Comparison of ENCODE assay signal across 8 cellular contexts in genomic region chr19:23762548-23762883, GRCh38. TPM values are rescaled to one million over a fixed set of nuclear protein-coding genes. Genes with fewer than 3 reads are reported as not detected.
DNase-seq lines count a peak whose midpoint lies in the region; ATAC-seq, FAIRE-seq and TF ChIP-seq lines count a peak whose summit lies in the region.

No MANE protein-coding gene starts in this region.

- RAD21 ChIA-PET in GM12878 (lab: Charles Lee; ENCODE audit: unreplicated experiment), result no interaction called here

- intact Hi-C loops in activated naive CD4-positive, alpha-beta T cell treated with anti-CD3 and anti-CD28 coated beads for 36 hours (cut with micrococcal nuclease), result loop anchor here (1.0 to 5.0 kb wide), 2 partner anchors 75 to 1710 kb away; partner anchors contain the start of genes ZNF257 and ZNF675
- intact Hi-C loops in GM12878 (cut with micrococcal nuclease; ENCODE audit: unreplicated experiment), result no loop called here
- intact Hi-C loops in thyroid gland (cut with DNase I), result loop anchor here (5.0 kb wide), 1 partner anchor 75 kb away; the partner anchor contains the start of gene ZNF675

- H3K27ac ChIP-seq in GM12878 (ENCODE audit: control insufficient read depth, insufficient read depth) (no peak overlapping the region), thyroid gland (peak overlapping the region in 1 of 3 donors; percentile 83)

- no peak for TF ChIP-seq POLR2A in GM12878 (IDR thresholded peaks at IDR 0.05; ENCODE audit: low read depth, low read length)
- TF ChIP-seq POLR2A in thyroid gland (IDR thresholded peaks at IDR 0.05), result no peak

- 7% methylated on average over 9 of the region's 9 CpGs for WGBS in GM12878 (ENCODE audit: insufficient coverage, insufficient replicate concordance, low lambda C conversion rate, missing lambda C conversion rate)
- 18 to 25% methylated on average over 9 of the region's 9 CpGs for WGBS in thyroid gland, 2 donors

- H3K9me3 ChIP-seq in GM12878 (replicated peaks; ENCODE audit: control insufficient read depth, insufficient read depth, low read length) (no peaks in the 10 kb centered on the region; the same call in 1 of the 3 replicates), thyroid gland (no peaks in the 10 kb centered on the region)

- TF ChIP-seq EP300 in GM12878 (IDR thresholded peaks at IDR 0.05; ENCODE audit: borderline replicate concordance in 1 of 2, control insufficient read depth in 1 of 2, low read depth in 2 of 2, low read length in 2 of 2), result no peak

- TF ChIP-seq RAD21 in GM12878 (IDR thresholded peaks at IDR 0.05; ENCODE audit: insufficient read depth, low read depth, low read length), result no peak

- no peaks in the 10 kb centered on the region for H4K20me1 ChIP-seq in GM12878 (ENCODE audit: control insufficient read depth, insufficient read depth)

- peak overlapping the region; percentile 72 for H3K27ac Mint-ChIP-seq in activated naive CD4-positive, alpha-beta T cell treated with anti-CD3 and anti-CD28 coated beads for 36 hours
- peak overlapping the region; percentile 75 for H3K27ac Mint-ChIP-seq in memory B cell

- H3K27me3 ChIP-seq in GM12878 (replicated peaks in 1 of 2; ENCODE audit: control insufficient read depth in 2 of 2, insufficient read depth in 2 of 2, low read length in 1 of 2) (no peaks in the 10 kb centered on the region), thyroid gland (no peaks in the 10 kb centered on the region)

- BruUV-seq in GM12878 (replicated peaks; lab: Mats Ljungman, UMichigan), result no TSS peak

- ATAC-seq in GM12878 (no peak), memory B cell (ENCODE audit: low read depth) (no peak), HG02623 (IDR thresholded peaks at IDR 0.05; ENCODE audit: unreplicated experiment) (no peak)

- no peaks in the 10 kb centered on the region for H3K36me3 ChIP-seq in GM12878 (ENCODE audit: control insufficient read depth in 2 of 2, insufficient read depth in 2 of 2, low read length in 1 of 2)
- H3K36me3 ChIP-seq in thyroid gland, result no peaks in the 10 kb centered on the region

- H3K36me3 Mint-ChIP-seq in activated naive CD4-positive, alpha-beta T cell treated with anti-CD3 and anti-CD28 coated beads for 36 hours (ENCODE audit: low read depth), result peaks cover 5% of the 10 kb centered on the region
- no peaks in the 10 kb centered on the region for H3K36me3 Mint-ChIP-seq in memory B cell

- peak overlapping the region; percentile 90 for H3K4me3 Mint-ChIP-seq in activated naive CD4-positive, alpha-beta T cell treated with anti-CD3 and anti-CD28 coated beads for 36 hours
- H3K4me3 Mint-ChIP-seq in memory B cell, result peak overlapping the region; percentile 97

- peak overlapping the region; percentile 13; the same call in 1 of the 2 replicates for H2AFZ ChIP-seq in GM12878 (ENCODE audit: control insufficient read depth, low read depth, low read length)

- peaks cover 20% of the 10 kb centered on the region for H3K4me1 Mint-ChIP-seq in activated naive CD4-positive, alpha-beta T cell treated with anti-CD3 and anti-CD28 coated beads for 36 hours (ENCODE audit: low read depth)
- H3K4me1 Mint-ChIP-seq in memory B cell, result peaks cover 10% of the 10 kb centered on the region

- H3K79me2 ChIP-seq in GM12878 (ENCODE audit: control insufficient read depth, insufficient read depth, low read length), result no peaks in the 10 kb centered on the region; the same call in 1 of the 2 replicates

- H3K4me1 ChIP-seq in GM12878 (ENCODE audit: control insufficient read depth, insufficient read depth, low read length), result no peaks in the 10 kb centered on the region
- H3K4me1 ChIP-seq in thyroid gland, result no peaks in the 10 kb centered on the region

- in situ Hi-C loops in GM12878 (cut with MboI), result no loop called here

- CTCF ChIA-PET in activated naive CD4-positive, alpha-beta T cell treated with anti-CD3 and anti-CD28 coated beads for 36 hours (lab: Charles Lee), result interaction anchor here (0.6 kb wide), 1 partner anchor 198 kb away, joined by 3 read pairs; no protein-coding TSS in a partner anchor
- CTCF ChIA-PET in GM12878 (lab: Yijun Ruan, JAX), result no interaction called here

- TF ChIP-seq CTCF in GM12878 (IDR thresholded peaks at IDR 0.05 in 2 of 3, conservative IDR thresholded peaks at IDR 0.05 in 1 of 3; ENCODE audit: control insufficient read depth in 2 of 3, extremely low read depth in 1 of 3, insufficient read depth in 1 of 3, low read depth in 3 of 3, low read length in 3 of 3) (no peak), thyroid gland (IDR thresholded peaks at IDR 0.05) (no peak)

- POLR2A ChIA-PET in GM12878 (lab: Charles Lee), result no interaction called here

- no peaks in the 10 kb centered on the region for H3K9me3 Mint-ChIP-seq in activated naive CD4-positive, alpha-beta T cell treated with anti-CD3 and anti-CD28 coated beads for 36 hours
- H3K9me3 Mint-ChIP-seq in memory B cell, result no peaks in the 10 kb centered on the region

- no peaks in the 10 kb centered on the region for H3K27me3 Mint-ChIP-seq in activated naive CD4-positive, alpha-beta T cell treated with anti-CD3 and anti-CD28 coated beads for 36 hours (ENCODE audit: low read depth)
- H3K27me3 Mint-ChIP-seq in memory B cell, result no peaks in the 10 kb centered on the region

- H3K4me3 ChIP-seq in GM12878 (peak overlapping the region; percentile 72; the same call in 1 of the 2 replicates), thyroid gland (replicated peaks in 1 of 3) (peak overlapping the region in 2 of 3 donors; percentile 27 to 67)

- DNase-seq in activated naive CD4-positive, alpha-beta T cell treated with anti-CD3 and anti-CD28 coated beads for 36 hours, result no peak
- no peak for DNase-seq in activated naive CD4-positive, alpha-beta T cell treated with anti-CD3 and anti-CD28 coated beads, Interleukin-2, amount 50 U/mL, for 16 hours
- DNase-seq in GM12878 (ENCODE audit: low read depth, low spot score) (no peak), memory B cell (ENCODE audit: low spot score in 2 of 2) (no peak), thyroid gland (no peak), NCI-H2107 treated with DMSO at 0.1 percent for 48 hours (lab: John Stamatoyannopoulos, UW; ENCODE audit: unreplicated experiment) (no peak), DMS 273 (lab: John Stamatoyannopoulos, UW; ENCODE audit: unreplicated experiment) (no peak)

- FAIRE-seq in GM12878 (lab: Jason Lieb, UNC), result no peak

- SMC1A ChIA-PET in GM12878 (lab: Charles Lee; ENCODE audit: uncharacterized antibody, unreplicated experiment), result no interaction called here

- no peak overlapping the region; the same call in 1 of the 2 replicates for H3K9ac ChIP-seq in GM12878 (ENCODE audit: control insufficient read depth, insufficient read depth, low read length)

- peak overlapping the region; percentile 75 for H3K4me2 ChIP-seq in GM12878 (ENCODE audit: control insufficient read depth, insufficient read depth)

TF ChIP-seq in GM12878, 131 proteins besides CTCF, POLR2A, EP300 and RAD21 (continues in another document):
- no peak for TF ChIP-seq RBBP5 (conservative IDR thresholded peaks at IDR 0.05)
- TF ChIP-seq SMAD1 (IDR thresholded peaks at IDR 0.05; ENCODE audit: low read depth, partially characterized antibody), result no peak
- TF ChIP-seq RCOR1 (conservative IDR thresholded peaks at IDR 0.05; ENCODE audit: low read depth, low read length), result no peak
- no peak for TF ChIP-seq POLR2AphosphoS2 (IDR thresholded peaks at IDR 0.05; ENCODE audit: low read depth, low read length)
- no peak for TF ChIP-seq NR2F1 (conservative IDR thresholded peaks at IDR 0.05)
- TF ChIP-seq GABPA (IDR thresholded peaks at IDR 0.05; ENCODE audit: low read depth), result no peak
- TF ChIP-seq TCF12 (IDR thresholded peaks at IDR 0.05; ENCODE audit: low read depth, low read length), result no peak
- TF ChIP-seq PBX3 (IDR thresholded peaks at IDR 0.05; ENCODE audit: insufficient replicate concordance, low read depth, low read length), result no peak
- no peak for TF ChIP-seq SREBF1 (IDR thresholded peaks at IDR 0.05; ENCODE audit: low read length)
- no peak for TF ChIP-seq EGR1 (IDR thresholded peaks at IDR 0.05; ENCODE audit: borderline replicate concordance in 1 of 2, low read depth in 2 of 2, low read length in 2 of 2)
- no peak for TF ChIP-seq TCF7 (IDR thresholded peaks at IDR 0.05; ENCODE audit: borderline replicate concordance)
- no peak for TF ChIP-seq NFIC (IDR thresholded peaks at IDR 0.05; ENCODE audit: low read depth, low read length)
- TF ChIP-seq SREBF2 (IDR thresholded peaks at IDR 0.05; ENCODE audit: low read length), result no peak

RNA-seq across cellular contexts. Expression of gene ZNF681, which starts 3.8 kb away (rescaled TPM):
- total RNA-seq in activated naive CD4-positive, alpha-beta T cell treated with anti-CD3 and anti-CD28 coated beads for 36 hours, result 1 to 10 TPM; 3.1 to 5.1 TPM
- total RNA-seq in GM12878 (2013; cell fraction: nucleolus; rRNA removed), result 0.54 and 1.2 TPM in 2 replicates
- total RNA-seq in GM12878 (2014; rRNA removed) (0.40 and 0.54 TPM in 2 replicates), GM12878 (2014; rRNA removed; fragmentation: Illumina TruSeq; extraction: Trizol) (0.40 and 0.55 TPM in 2 replicates), GM12878 (2021) (0.16 and 0.23 TPM in 2 replicates), thyroid gland (1 to 10 TPM; 1.6 to 4.5 (median 2.0) TPM)
- polyA plus RNA-seq in GM12878 (2011; ENCODE audit: low read depth), result 0.28 TPM
- polyA plus RNA-seq in GM12878 (2011; rRNA removed) (0.41 and 0.68 TPM in 2 replicates), GM12878 (2014; fragmentation: Illumina TruSeq; extraction: Trizol) (0.24 and 0.32 TPM in 2 replicates), GM12878 (2014; fragmentation: Nextera tagmentation; extraction: Ambion mirVana) (under 1 TPM; 0.11 to 0.13 TPM), GM12878 (2014; rRNA removed) (0.11 and 0.13 TPM in 2 replicates), GM12878 (2016; fragmentation: Nextera tagmentation; extraction: Ambion mirVana) (under 1 TPM in 1 of 2 experiments, not detected in 1; 0.28 TPM)
- 0.17 and 0.18 TPM in 2 replicates for polyA plus RNA-seq in GM12878 (2011; cell fraction: cytosol; rRNA removed)
- 0.20 and 0.22 TPM in 2 replicates for polyA plus RNA-seq in GM12878 (2011; cell fraction: nucleus; rRNA removed)
- 0.55 and 0.73 TPM in 2 replicates for polyA plus RNA-seq in GM12878 (2012)
- 0.26 and 0.44 TPM in 2 replicates for polyA minus RNA-seq in GM12878 (2011; rRNA and poly(A)+ RNA removed)
- not detected in 2 replicates for polyA minus RNA-seq in GM12878 (2011; cell fraction: cytosol; rRNA and poly(A)+ RNA removed)
- 0.24 and 0.38 TPM in 2 replicates for polyA minus RNA-seq in GM12878 (2011; cell fraction: nucleus; rRNA and poly(A)+ RNA removed)
